ENCODE assay signal across 14 cellular contexts in genomic region chr16:88730632-88731607, GRCh38. TPM values are rescaled to one million over a fixed set of nuclear protein-coding genes. Genes with fewer than 3 reads are reported as not detected.
DNase-seq lines count a peak whose midpoint lies in the region; ATAC-seq lines count a peak whose summit lies in the region.
"Had no signal": no experiment of that assay in that cellular context is flagged by ENCODE, and none has a peak within 500 bp of the region (broad histone marks: within the 10 kb centered on the region; RNA-seq: fewer than 3 reads in every experiment).

No MANE protein-coding gene starts in this region.

- H3K27me3 Mint-ChIP-seq in activated naive CD4-positive, alpha-beta T cell treated with anti-CD3 and anti-CD28 coated beads, Interleukin-2, amount 10 ng/mL, durations not matched to agents 7 days and 5 days: no peaks in the 10 kb centered on the region
- H3K27me3 Mint-ChIP-seq in activated CD4-positive, alpha-beta memory T cell treated with anti-CD3 and anti-CD28 coated beads for 36 hours: no peaks in the 10 kb centered on the region
- H3K27me3 Mint-ChIP-seq: activated B cell treated with CpG ODN at 0.5 μM for 24 hours had no signal

- H3K4me1 Mint-ChIP-seq in activated naive CD4-positive, alpha-beta T cell treated with anti-CD3 and anti-CD28 coated beads, Interleukin-2, amount 10 ng/mL, durations not matched to agents 7 days and 5 days: peaks cover 7% of the 10 kb centered on the region
- no peaks in the 10 kb centered on the region for H3K4me1 Mint-ChIP-seq in activated CD4-positive, alpha-beta memory T cell treated with anti-CD3 and anti-CD28 coated beads for 36 hours (ENCODE audit: low read depth)
- H3K4me1 Mint-ChIP-seq: activated B cell treated with CpG ODN at 0.5 μM for 24 hours had no signal

- CTCF ChIA-PET in activated naive CD4-positive, alpha-beta T cell treated with anti-CD3 and anti-CD28 coated beads, Interleukin-2, amount 10 ng/mL, durations not matched to agents 7 days and 5 days (lab: Charles Lee): no interaction called here
- CTCF ChIA-PET in activated CD4-positive, alpha-beta memory T cell treated with anti-CD3 and anti-CD28 coated beads for 36 hours (lab: Charles Lee): no interaction called here

- no peak for DNase-seq in activated naive CD4-positive, alpha-beta T cell treated with anti-CD3 and anti-CD28 coated beads, Interleukin-2, amount 10 ng/mL, durations not matched to agents 7 days and 5 days
- no peak for DNase-seq in activated naive CD4-positive, alpha-beta T cell treated with anti-CD3 and anti-CD28 coated beads, Interleukin-2, amount 50 U/mL, for 72 hours (ENCODE audit: low spot score in 2 of 2)
- DNase-seq in astrocyte of the hippocampus (ENCODE audit: low read depth, low spot score) (peak; percentile 69), retina (peak; percentile 64), germinal center (ENCODE audit: low spot score) (no peak)
- DNase-seq in activated CD4-positive, alpha-beta memory T cell treated with anti-CD3 and anti-CD28 coated beads for 36 hours: no peak
- DNase-seq: activated B cell treated with CpG ODN at 0.5 μM for 24 hours; left lung; natural killer cell; NCI-H2081; stimulated activated CD4-positive, alpha-beta T cell treated with anti-CD3 and anti-CD28 coated beads, Interleukin-2, amount 100 ng/mL, for 48 hours; uterus had no signal

- intact Hi-C loops in activated CD4-positive, alpha-beta memory T cell treated with anti-CD3 and anti-CD28 coated beads for 36 hours (cut with micrococcal nuclease): no loop called here

- ATAC-seq in activated naive CD4-positive, alpha-beta T cell treated with anti-CD3 and anti-CD28 coated beads, Interleukin-2, amount 50 U/mL, for 72 hours: no peak
- ATAC-seq: natural killer cell had no signal

- no peak overlapping the region for H3K4me3 Mint-ChIP-seq in activated naive CD4-positive, alpha-beta T cell treated with anti-CD3 and anti-CD28 coated beads, Interleukin-2, amount 10 ng/mL, durations not matched to agents 7 days and 5 days
- H3K4me3 Mint-ChIP-seq in activated CD4-positive, alpha-beta memory T cell treated with anti-CD3 and anti-CD28 coated beads for 36 hours: no peak overlapping the region
- H3K4me3 Mint-ChIP-seq: activated B cell treated with CpG ODN at 0.5 μM for 24 hours, natural killer cell had no signal

- peaks cover 28% of the 10 kb centered on the region for H3K36me3 Mint-ChIP-seq in activated naive CD4-positive, alpha-beta T cell treated with anti-CD3 and anti-CD28 coated beads, Interleukin-2, amount 10 ng/mL, durations not matched to agents 7 days and 5 days
- H3K36me3 Mint-ChIP-seq in activated naive CD4-positive, alpha-beta T cell treated with anti-CD3 and anti-CD28 coated beads, Interleukin-2, amount 50 U/mL, for 72 hours: peaks cover 0 to 4% of the 10 kb centered on the region in 2 donors
- H3K36me3 Mint-ChIP-seq in activated CD4-positive, alpha-beta memory T cell treated with anti-CD3 and anti-CD28 coated beads for 36 hours: peaks cover 20% of the 10 kb centered on the region
- H3K36me3 Mint-ChIP-seq: natural killer cell had no signal

- no peaks in the 10 kb centered on the region for H3K9me3 Mint-ChIP-seq in activated naive CD4-positive, alpha-beta T cell treated with anti-CD3 and anti-CD28 coated beads, Interleukin-2, amount 10 ng/mL, durations not matched to agents 7 days and 5 days
- H3K9me3 Mint-ChIP-seq in activated naive CD4-positive, alpha-beta T cell treated with anti-CD3 and anti-CD28 coated beads, Interleukin-2, amount 50 U/mL, for 72 hours: no peaks in the 10 kb centered on the region
- H3K9me3 Mint-ChIP-seq in activated CD4-positive, alpha-beta memory T cell treated with anti-CD3 and anti-CD28 coated beads for 36 hours: no peaks in the 10 kb centered on the region
- H3K9me3 Mint-ChIP-seq: activated B cell treated with CpG ODN at 0.5 μM for 24 hours, natural killer cell had no signal

- POLR2A ChIA-PET in activated CD4-positive, alpha-beta memory T cell treated with anti-CD3 and anti-CD28 coated beads for 36 hours (lab: Charles Lee): no interaction called here

- peak overlapping the region; percentile 65 for H3K27ac Mint-ChIP-seq in activated naive CD4-positive, alpha-beta T cell treated with anti-CD3 and anti-CD28 coated beads, Interleukin-2, amount 10 ng/mL, durations not matched to agents 7 days and 5 days
- peak overlapping the region in 1 of 2 donors; percentile 57 for H3K27ac Mint-ChIP-seq in activated naive CD4-positive, alpha-beta T cell treated with anti-CD3 and anti-CD28 coated beads, Interleukin-2, amount 50 U/mL, for 72 hours
- H3K27ac Mint-ChIP-seq in activated CD4-positive, alpha-beta memory T cell treated with anti-CD3 and anti-CD28 coated beads for 36 hours: no peak overlapping the region
- H3K27ac Mint-ChIP-seq: activated B cell treated with CpG ODN at 0.5 μM for 24 hours had no signal

RNA-seq across cellular contexts. Expression of gene CTU2, which starts 24.6 kb away (rescaled TPM):
- 10 to 100 TPM; 32.2 to 35.5 TPM for total RNA-seq in activated naive CD4-positive, alpha-beta T cell treated with anti-CD3 and anti-CD28 coated beads, Interleukin-2, amount 50 U/mL, for 72 hours
- total RNA-seq in activated CD4-positive, alpha-beta memory T cell treated with anti-CD3 and anti-CD28 coated beads for 36 hours: 10 to 100 TPM; 38.0 to 41.6 TPM

RNA-seq across cellular contexts. Expression of gene RNF166, which starts 24.7 kb away (rescaled TPM):
- total RNA-seq in activated naive CD4-positive, alpha-beta T cell treated with anti-CD3 and anti-CD28 coated beads, Interleukin-2, amount 50 U/mL, for 72 hours: 10 to 100 TPM; 47.5 to 82.5 TPM
- total RNA-seq in activated CD4-positive, alpha-beta memory T cell treated with anti-CD3 and anti-CD28 coated beads for 36 hours: 10 to 100 TPM; 46.4 to 55.6 TPM

RNA-seq across cellular contexts. Expression of gene SNAI3, which starts 44.6 kb away (rescaled TPM):
- 1 to 10 TPM; 5.4 to 6.4 TPM for total RNA-seq in activated naive CD4-positive, alpha-beta T cell treated with anti-CD3 and anti-CD28 coated beads, Interleukin-2, amount 50 U/mL, for 72 hours
- 1 to 10 TPM; 5.5 to 5.8 TPM for total RNA-seq in activated CD4-positive, alpha-beta memory T cell treated with anti-CD3 and anti-CD28 coated beads for 36 hours
- total RNA-seq: MCF 10A, SK-MEL-5 had no signal

RNA-seq across cellular contexts. Expression of gene PIEZO1, which starts 54.1 kb away (rescaled TPM):
- total RNA-seq in activated naive CD4-positive, alpha-beta T cell treated with anti-CD3 and anti-CD28 coated beads, Interleukin-2, amount 50 U/mL, for 72 hours: 100 to 1,000 TPM in 1 of 2 donors, 10 to 100 TPM in 1; 55.7 to 128 TPM
- total RNA-seq in activated CD4-positive, alpha-beta memory T cell treated with anti-CD3 and anti-CD28 coated beads for 36 hours: 100 to 1,000 TPM; 221 to 234 TPM

Comparison
In these comparisons a context has a peak if more than half of its experiments do, and no peak if none do; other contexts are left out.
1. DNase-seq: peak in astrocyte of the hippocampus (single experiment) and retina (single experiment); none in activated naive CD4-positive, alpha-beta T cell treated with anti-CD3 and anti-CD28 coated beads, Interleukin-2, amount 10 ng/mL, durations not matched to agents 7 days and 5 days (single experiment), activated naive CD4-positive, alpha-beta T cell treated with anti-CD3 and anti-CD28 coated beads, Interleukin-2, amount 50 U/mL, for 72 hours (0 of 2), activated CD4-positive, alpha-beta memory T cell treated with anti-CD3 and anti-CD28 coated beads for 36 hours (single experiment) and germinal center (single experiment).